17 cellular contexts compared by ENCODE assay signal in genomic region chr1:52059888-52060287, GRCh38. TPM values are rescaled to one million over a fixed set of nuclear protein-coding genes. Genes with fewer than 3 reads are reported as not detected.
A peak's percentile ranks its signal among the peaks of the same experiment; 100 is the strongest.
DNase-seq lines count a peak whose midpoint lies in the region; ATAC-seq, FAIRE-seq and TF ChIP-seq lines count a peak whose summit lies in the region.
"Had no signal": no experiment of that assay in that cellular context is flagged by ENCODE, and none has a peak within 500 bp of the region (broad histone marks: within the 10 kb centered on the region; RNA-seq: fewer than 3 reads in every experiment).

No MANE protein-coding gene starts in this region.

- no peak overlapping the region for H3K27ac Mint-ChIP-seq in Calu3 (ENCODE audit: unreplicated experiment)
- H3K27ac Mint-ChIP-seq in activated CD4-positive, alpha-beta T cell treated with anti-CD3 and anti-CD28 coated beads for 36 hours, result no peak overlapping the region
- H3K27ac Mint-ChIP-seq: CD8-positive, alpha-beta T cell had no signal

- no peak overlapping the region for H3K4me3 Mint-ChIP-seq in Calu3 (ENCODE audit: low read depth, unreplicated experiment)
- H3K4me3 Mint-ChIP-seq in activated CD4-positive, alpha-beta T cell treated with anti-CD3 and anti-CD28 coated beads for 36 hours, result no peak overlapping the region
- H3K4me3 Mint-ChIP-seq: CD8-positive, alpha-beta T cell had no signal

- dilution Hi-C loops in keratinocyte (cut with MboI; ENCODE audit: extremely low pct_ligation_motif_present, low sequenced_read_pairs), result no loop called here

- no peaks in the 10 kb centered on the region for H3K9me1 ChIP-seq in keratinocyte (ENCODE audit: control insufficient read depth, extremely low read depth, insufficient read depth, low read length)

- H3K4me1 ChIP-seq in ACC112 (ENCODE audit: control insufficient read depth, insufficient read depth, low read length, unreplicated experiment) (peaks cover 26% of the 10 kb centered on the region), GM23248 (ENCODE audit: insufficient read depth) (peaks cover 32% of the 10 kb centered on the region), PC-3 (ENCODE audit: insufficient read depth, low read length) (peaks cover 25% of the 10 kb centered on the region), keratinocyte (ENCODE audit: control insufficient read depth, extremely low read depth, insufficient read depth, low read length) (peaks cover 20% of the 10 kb centered on the region)

- H3K36me3 ChIP-seq in ACC112 (ENCODE audit: insufficient read depth, low read length) (peaks cover 21% of the 10 kb centered on the region), GM23248 (ENCODE audit: low read depth) (peaks cover 40% of the 10 kb centered on the region), PC-3 (ENCODE audit: low read depth, low read length) (peaks cover 37% of the 10 kb centered on the region), keratinocyte (ENCODE audit: control insufficient read depth in 2 of 2, extremely low read depth in 1 of 2, insufficient read depth in 2 of 2, low read length in 2 of 2) (peaks cover 5 to 26% of the 10 kb centered on the region in 2 experiments)

- H3K4me2 ChIP-seq in GM23248 (ENCODE audit: unreplicated experiment) (peak overlapping the region; percentile 97), PC-3 (ENCODE audit: low read length) (peak overlapping the region; percentile 59), keratinocyte (ENCODE audit: control insufficient read depth, extremely low read depth, insufficient read depth, low read depth, low read length) (peak overlapping the region; percentile 54)

- no peak for DNase-seq in GM23248
- DNase-seq in PC-3, result no peak
- DNase-seq in keratinocyte (ENCODE audit: low read depth, low spot score), result no peak
- no peak for DNase-seq in Calu3
- DNase-seq in activated CD4-positive, alpha-beta T cell treated with anti-CD3 and anti-CD28 coated beads for 36 hours, result no peak
- DNase-seq in NK-92 (lab: John Stamatoyannopoulos, UW; ENCODE audit: unreplicated experiment), result no peak
- DNase-seq: CD8-positive, alpha-beta T cell; NCI-H1694 treated with DMSO at 0.1 percent for 48 hours; NCI-H510A; NCI-H748 treated with DMSO at 0.1 percent for 48 hours; SJCRH30 had no signal

- no peaks in the 10 kb centered on the region for H3K27me3 Mint-ChIP-seq in Calu3 (ENCODE audit: unreplicated experiment)
- H3K27me3 Mint-ChIP-seq in activated CD4-positive, alpha-beta T cell treated with anti-CD3 and anti-CD28 coated beads for 36 hours, result no peaks in the 10 kb centered on the region
- H3K27me3 Mint-ChIP-seq: IgD-negative memory B cell had no signal

- H3K9me2 ChIP-seq in GM23248 (ENCODE audit: insufficient read depth), result no peaks in the 10 kb centered on the region
- H3K9me2 ChIP-seq in PC-3 (replicated peaks; ENCODE audit: low read length), result no peaks in the 10 kb centered on the region

- H3K9me3 Mint-ChIP-seq in Calu3 (ENCODE audit: low read depth, unreplicated experiment), result no peaks in the 10 kb centered on the region
- H3K9me3 Mint-ChIP-seq in activated CD4-positive, alpha-beta T cell treated with anti-CD3 and anti-CD28 coated beads for 36 hours (ENCODE audit: low read depth), result no peaks in the 10 kb centered on the region
- H3K9me3 Mint-ChIP-seq: CD8-positive, alpha-beta T cell; HFFc6; IgD-negative memory B cell had no signal

- peaks cover 33% of the 10 kb centered on the region; the same call in 1 of the 2 replicates for H3F3A ChIP-seq in GM23248 (ENCODE audit: insufficient read depth)
- no peaks in the 10 kb centered on the region for H3F3A ChIP-seq in PC-3 (ENCODE audit: low read length, unreplicated experiment)

- H3K27ac ChIP-seq in ACC112 (ENCODE audit: low read depth, low read length) (no peak overlapping the region), GM23248 (no peak overlapping the region), PC-3 (ENCODE audit: low read length) (no peak overlapping the region), keratinocyte (ENCODE audit: control insufficient read depth, insufficient read depth, low read length) (no peak overlapping the region)
- H3K27ac ChIP-seq: HL-60, SJCRH30 had no signal

- FAIRE-seq in keratinocyte (lab: Jason Lieb, UNC), result no peak
- FAIRE-seq: D721Med, H54 had no signal

- H2AFZ ChIP-seq in ACC112 (ENCODE audit: low read length, unreplicated experiment) (no peak overlapping the region), GM23248 (no peak overlapping the region), PC-3 (ENCODE audit: low read length) (no peak overlapping the region), keratinocyte (ENCODE audit: control insufficient read depth, low read length) (no peak overlapping the region)

- WGBS in GM23248 (ENCODE audit: low coverage in 1 of 2, low lambda C conversion rate in 2 of 2, missing lambda C conversion rate in 2 of 2), 2 experiments, result 100% methylated on average over 1 of the region's 1 CpG

- peaks cover 59% of the 10 kb centered on the region for H3K79me2 ChIP-seq in ACC112 (ENCODE audit: control insufficient read depth, insufficient read depth, low read length, unreplicated experiment)
- peaks cover 88% of the 10 kb centered on the region for H3K79me2 ChIP-seq in GM23248 (ENCODE audit: insufficient read depth)
- peaks cover 69% of the 10 kb centered on the region for H3K79me2 ChIP-seq in PC-3 (ENCODE audit: low read length)
- H3K79me2 ChIP-seq in keratinocyte (ENCODE audit: control insufficient read depth, insufficient read depth, low read length), result peaks cover 57% of the 10 kb centered on the region

- ATAC-seq in PC-3, result no peak
- no peak for ATAC-seq in activated CD4-positive, alpha-beta T cell treated with anti-CD3 and anti-CD28 coated beads for 36 hours
- ATAC-seq: CD8-positive, alpha-beta T cell had no signal

- H3K9ac ChIP-seq in GM23248 (no peak overlapping the region), PC-3 (ENCODE audit: low read length) (no peak overlapping the region), keratinocyte (ENCODE audit: control insufficient read depth, extremely low read depth, insufficient read depth, low read length) (no peak overlapping the region)

- CTCF ChIA-PET in PC-3 (lab: Charles Lee) (interaction anchor here (0.5 kb wide), 1 partner anchor 627 kb away, joined by 4 read pairs; no protein-coding TSS in a partner anchor), Calu3 (lab: Charles Lee) (no interaction called here)
- CTCF ChIA-PET in activated CD4-positive, alpha-beta T cell treated with anti-CD3 and anti-CD28 coated beads for 36 hours (lab: Charles Lee), result interaction anchor here (0.9 to 1.6 kb wide), 4 partner anchors 11 to 163 kb away, joined by 3 to 5 read pairs (median 3); no protein-coding TSS in a partner anchor

- H3K4me1 Mint-ChIP-seq in Calu3 (ENCODE audit: low read depth, unreplicated experiment), result peaks cover 22% of the 10 kb centered on the region
- H3K4me1 Mint-ChIP-seq in activated CD4-positive, alpha-beta T cell treated with anti-CD3 and anti-CD28 coated beads for 36 hours, result peaks cover 34% of the 10 kb centered on the region

- H3K27me3 ChIP-seq in ACC112 (ENCODE audit: insufficient read depth, low read length), result no peaks in the 10 kb centered on the region
- no peaks in the 10 kb centered on the region for H3K27me3 ChIP-seq in GM23248 (replicated peaks; ENCODE audit: insufficient read depth)
- no peaks in the 10 kb centered on the region for H3K27me3 ChIP-seq in PC-3 (ENCODE audit: low read length)
- no peaks in the 10 kb centered on the region for H3K27me3 ChIP-seq in keratinocyte (ENCODE audit: control insufficient read depth, extremely low read depth, insufficient read depth, low read length)
- H3K27me3 ChIP-seq: SJCRH30 had no signal

- BruUV-seq in PC-3 (replicated peaks; lab: Mats Ljungman, UMichigan) (no TSS peak), Calu3 (replicated peaks; lab: Mats Ljungman, UMichigan) (no TSS peak)

- TF ChIP-seq CTCF in PC-3 (conservative IDR thresholded peaks at IDR 0.05; ENCODE audit: low read depth, low read length) (no peak), keratinocyte (optimal IDR thresholded peaks at IDR 0.05 in 1 of 3, IDR thresholded peaks at IDR 0.05 in 1 of 3, conservative IDR thresholded peaks at IDR 0.05 in 1 of 3; ENCODE audit: extremely low read depth in 1 of 3, insufficient read depth in 2 of 3, low read length in 3 of 3) (no peak), Calu3 (IDR thresholded peaks at IDR 0.05; ENCODE audit: unreplicated experiment) (no peak)

- no peaks in the 10 kb centered on the region for H3K9me3 ChIP-seq in GM23248 (ENCODE audit: low read depth)
- no peaks in the 10 kb centered on the region for H3K9me3 ChIP-seq in PC-3 (ENCODE audit: low read length)
- no peaks in the 10 kb centered on the region for H3K9me3 ChIP-seq in keratinocyte (ENCODE audit: control insufficient read depth, low read depth, low read length)
- H3K9me3 ChIP-seq: SJCRH30 had no signal

- peak overlapping the region; percentile 51; the same call in 1 of the 2 replicates for H3K4me3 ChIP-seq in ACC112 (ENCODE audit: low read depth, low read length)
- H3K4me3 ChIP-seq in GM23248, result peak overlapping the region; percentile 41; the same call in 1 of the 2 replicates
- peak overlapping the region; percentile 31; the same call in 1 of the 2 replicates for H3K4me3 ChIP-seq in PC-3 (ENCODE audit: low read length)
- H3K4me3 ChIP-seq in keratinocyte (ENCODE audit: control insufficient read depth in 2 of 3, extremely low read depth in 1 of 3, insufficient read depth in 2 of 3, low read depth in 1 of 3, low read length in 3 of 3), result no peak overlapping the region
- H3K4me3 ChIP-seq: SJCRH30 had no signal

- in situ Hi-C loops in GM23248 (cut with MboI), result no loop called here

- H3K36me3 Mint-ChIP-seq in Calu3 (ENCODE audit: insufficient read depth, unreplicated experiment), result peaks cover 82% of the 10 kb centered on the region
- peaks cover 42% of the 10 kb centered on the region for H3K36me3 Mint-ChIP-seq in activated CD4-positive, alpha-beta T cell treated with anti-CD3 and anti-CD28 coated beads for 36 hours (ENCODE audit: low read depth)
- H3K36me3 Mint-ChIP-seq: IgD-negative memory B cell had no signal

- H4K20me1 ChIP-seq in GM23248 (ENCODE audit: insufficient read depth) (no peaks in the 10 kb centered on the region; the same call in none of the 2 replicates), PC-3 (ENCODE audit: low read length) (peaks cover 26% of the 10 kb centered on the region; the same call in 1 of the 2 replicates), keratinocyte (ENCODE audit: control insufficient read depth, extremely low read depth, insufficient read depth, low read length) (no peaks in the 10 kb centered on the region)

- POLR2A ChIA-PET in PC-3 (lab: Charles Lee; ENCODE audit: unreplicated experiment), result no interaction called here
- POLR2A ChIA-PET in activated CD4-positive, alpha-beta T cell treated with anti-CD3 and anti-CD28 coated beads for 36 hours (lab: Charles Lee), result no interaction called here

- intact Hi-C loops in PC-3 (cut with micrococcal nuclease), result loop anchor here (5.0 to 10.0 kb wide), 2 partner anchors 307 to 1115 kb away; partner anchors contain the start of gene CC2D1B
- intact Hi-C loops in Calu3 (cut with micrococcal nuclease; ENCODE audit: unreplicated experiment), result no loop called here
- intact Hi-C loops in activated CD4-positive, alpha-beta T cell treated with anti-CD3 and anti-CD28 coated beads for 36 hours (cut with DNase I, micrococcal nuclease), result loop anchor here (5.0 to 10.0 kb wide), 5 partner anchors 345 to 1137 kb away; partner anchors contain the start of genes CPT2 (in 1 of the 2), ECHDC2 (in 1 of the 2), ORC1 (in 1 of the 2) and PRPF38A (in 1 of the 2)

RNA-seq across cellular contexts. Expression of gene BTF3L4, which starts 3.8 kb away (rescaled TPM):
- 53.2 and 68.6 TPM in 2 replicates for total RNA-seq in GM23248 (2014; rRNA removed; shearing (Covaris generic))
- polyA plus RNA-seq in GM23248 (2016; fragmentation: Nextera tagmentation; extraction: Ambion mirVana) (100 and 101 TPM in 2 replicates), keratinocyte (31.8 to 55.4 TPM (median 35.8 TPM) in 3 replicates)
- total RNA-seq in PC-3 (2014; rRNA removed) (33.8 and 50.4 TPM in 2 replicates), Calu3 (2022) (60.8 and 70.4 TPM in 2 replicates)
- 64.1 TPM for polyA plus RNA-seq in keratinocyte (2011; ENCODE audit: low read depth)
- 32.9 and 65.9 TPM in 2 replicates for polyA plus RNA-seq in keratinocyte (2011; cell fraction: cytosol; rRNA removed)
- 24.1 and 33.0 TPM in 2 replicates for polyA plus RNA-seq in keratinocyte (2011; cell fraction: nucleus; rRNA removed)
- polyA plus RNA-seq in keratinocyte (2012; ENCODE audit: low replicate concordance), result 33.9 and 49.9 TPM in 2 replicates
- 6.0 to 30.2 TPM (median 18.9 TPM) in 3 replicates for polyA minus RNA-seq in keratinocyte
- 22.8 TPM for polyA minus RNA-seq in keratinocyte (2011; cell fraction: cytosol; rRNA and poly(A)+ RNA removed)
- polyA minus RNA-seq in keratinocyte (2011; cell fraction: nucleus; rRNA and poly(A)+ RNA removed), result 8.8 and 16.3 TPM in 2 replicates
- total RNA-seq in activated CD4-positive, alpha-beta T cell treated with anti-CD3 and anti-CD28 coated beads for 36 hours, result 10 to 100 TPM; 33.8 to 37.8 TPM

RNA-seq across cellular contexts. Expression of gene TXNDC12, which starts 4.9 kb away (rescaled TPM):
- total RNA-seq in GM23248 (2014; rRNA removed; shearing (Covaris generic)), result 59.3 and 64.9 TPM in 2 replicates
- polyA plus RNA-seq in GM23248 (2016; fragmentation: Nextera tagmentation; extraction: Ambion mirVana) (85.9 and 88.3 TPM in 2 replicates), keratinocyte (26.5 to 28.2 TPM (median 26.5 TPM) in 3 replicates)
- total RNA-seq in PC-3 (2014; rRNA removed) (28.6 and 36.8 TPM in 2 replicates), Calu3 (2022) (51.6 and 68.9 TPM in 2 replicates)
- polyA plus RNA-seq in keratinocyte (2011; ENCODE audit: low read depth), result 28.6 TPM
- 22.8 and 23.9 TPM in 2 replicates for polyA plus RNA-seq in keratinocyte (2011; cell fraction: cytosol; rRNA removed)
- 20.7 and 22.9 TPM in 2 replicates for polyA plus RNA-seq in keratinocyte (2011; cell fraction: nucleus; rRNA removed)
- polyA plus RNA-seq in keratinocyte (2012; ENCODE audit: low replicate concordance), result 39.5 and 42.1 TPM in 2 replicates
- 11.0 to 15.2 TPM (median 12.3 TPM) in 3 replicates for polyA minus RNA-seq in keratinocyte
- polyA minus RNA-seq in keratinocyte (2011; cell fraction: cytosol; rRNA and poly(A)+ RNA removed), result 90.0 TPM
- 12.3 and 12.5 TPM in 2 replicates for polyA minus RNA-seq in keratinocyte (2011; cell fraction: nucleus; rRNA and poly(A)+ RNA removed)
- total RNA-seq in activated CD4-positive, alpha-beta T cell treated with anti-CD3 and anti-CD28 coated beads for 36 hours, result 10 to 100 TPM; 21.9 to 31.5 TPM

RNA-seq across cellular contexts. Expression of gene KTI12, which starts 26.3 kb away (rescaled TPM):
- 8.3 and 18.3 TPM in 2 replicates for total RNA-seq in GM23248 (2014; rRNA removed; shearing (Covaris generic))
- polyA plus RNA-seq in GM23248 (2016; fragmentation: Nextera tagmentation; extraction: Ambion mirVana), result 10.7 and 12.4 TPM in 2 replicates
- 9.7 and 12.8 TPM in 2 replicates for total RNA-seq in PC-3 (2014; rRNA removed)
- polyA plus RNA-seq in keratinocyte, result 7.4 to 11.9 TPM (median 8.1 TPM) in 3 replicates
- 3.8 TPM for polyA plus RNA-seq in keratinocyte (2011; ENCODE audit: low read depth)
- polyA plus RNA-seq in keratinocyte (2011; cell fraction: cytosol; rRNA removed), result 7.9 and 9.1 TPM in 2 replicates
- 8.5 and 10.2 TPM in 2 replicates for polyA plus RNA-seq in keratinocyte (2011; cell fraction: nucleus; rRNA removed)
- 7.2 and 11.1 TPM in 2 replicates for polyA plus RNA-seq in keratinocyte (2012; ENCODE audit: low replicate concordance)
- polyA minus RNA-seq in keratinocyte, result 4.7 to 7.6 TPM (median 7.1 TPM) in 3 replicates
- polyA minus RNA-seq in keratinocyte (2011; cell fraction: cytosol; rRNA and poly(A)+ RNA removed), result 4.2 TPM
- polyA minus RNA-seq in keratinocyte (2011; cell fraction: nucleus; rRNA and poly(A)+ RNA removed), result 4.1 and 5.0 TPM in 2 replicates
- 9.1 and 11.8 TPM in 2 replicates for total RNA-seq in Calu3 (2022)
- total RNA-seq in activated CD4-positive, alpha-beta T cell treated with anti-CD3 and anti-CD28 coated beads for 36 hours, result 10 to 100 TPM in 1 of 2 experiments, 1 to 10 TPM in 1; 7.6 to 12.3 TPM

Comparison
In these comparisons a context has a peak if more than half of its experiments do, and no peak if none do; other contexts are left out.
1. H3K4me3 ChIP-seq: peak in ACC112 (single experiment), GM23248 (single experiment) and PC-3 (single experiment); none in keratinocyte (0 of 3).
2. Peak in every context shown above with its lines, with median percentiles within 50 percentile points of each other: H3K4me2 ChIP-seq.